ENCODE assay signal across 22 cellular contexts in genomic region chr5:169706070-169706469, GRCh38.
DNase-seq lines count a peak whose midpoint lies in the region; ATAC-seq and TF ChIP-seq lines count a peak whose summit lies in the region.
"Had no signal": no experiment of that assay in that cellular context is flagged by ENCODE, and none has a peak within 500 bp of the region (broad histone marks: within the 10 kb centered on the region; RNA-seq: fewer than 3 reads in every experiment).

No MANE protein-coding gene starts in this region.

- H3K9me3 ChIP-seq in BLaER1 treated with 17β-estradiol and CSF1 and Interleukin-3, amounts not matched to agents 10 nM and 100 nM (replicated peaks in 1 of 11) = no peaks in the 10 kb centered on the region
- no peaks in the 10 kb centered on the region for H3K9me3 ChIP-seq in SU-DHL-6 (ENCODE audit: insufficient read depth, low read length)
- H3K9me3 ChIP-seq: esophagus muscularis mucosa, mucosa of descending colon, uterus had no signal

- H3K27me3 ChIP-seq in BLaER1 treated with 17β-estradiol and CSF1 and Interleukin-3, amounts not matched to agents 10 nM and 100 nM = no peaks in the 10 kb centered on the region
- H3K27me3 ChIP-seq in SU-DHL-6 (ENCODE audit: low read length) = no peaks in the 10 kb centered on the region
- H3K27me3 ChIP-seq: esophagus muscularis mucosa, uterus had no signal

- H3K9me2 ChIP-seq in SU-DHL-6 (replicated peaks; ENCODE audit: insufficient read depth, low read length) = no peaks in the 10 kb centered on the region

- H3K9me3 Mint-ChIP-seq in activated CD4-positive, alpha-beta T cell treated with anti-CD3 and anti-CD28 coated beads for 36 hours (ENCODE audit: low read depth) = no peaks in the 10 kb centered on the region
- H3K9me3 Mint-ChIP-seq: CD4-positive, alpha-beta T cell had no signal

- POLR2A ChIA-PET in activated CD4-positive, alpha-beta T cell treated with anti-CD3 and anti-CD28 coated beads for 36 hours (lab: Charles Lee) = interaction anchor here (0.5 kb wide), 1 partner anchor 39 kb away, joined by 8 read pairs; no protein-coding TSS in a partner anchor

- intact Hi-C loops in activated CD4-positive, alpha-beta T cell treated with anti-CD3 and anti-CD28 coated beads for 36 hours (cut with DNase I, micrococcal nuclease) = no loop called here

- peak; percentile 20 for DNase-seq in activated CD4-positive, alpha-beta T cell treated with anti-CD3 and anti-CD28 coated beads for 36 hours
- no peak for DNase-seq in activated CD4-positive, alpha-beta T cell treated with anti-CD3 and anti-CD28 coated beads for 4 hours
- peak; percentile 89 for DNase-seq in fibroblast of villous mesenchyme (ENCODE audit: low read depth)
- no peak for DNase-seq in NCI-H2227 treated with DMSO at 0.1 percent for 48 hours (lab: John Stamatoyannopoulos, UW)
- DNase-seq: activated effector memory CD4-positive, alpha-beta T cell treated with Interleukin-2 at 50 U/mL for 16 hours; aorta; CD4-positive, alpha-beta T cell; DMS53; mucosa of descending colon; NCI-H187 treated with DMSO at 0.1 percent for 48 hours; NK-92 treated with Interleukin-12 subunit alpha and Interleukin-12 subunit beta, amount 100 ng/mL, for 24 hours; RPMI8226; small intestine; stimulated activated CD4-positive, alpha-beta T cell treated with anti-CD3 and anti-CD28 coated beads, Interleukin-4, amount 100 ng/mL, for 4 hours; uterus had no signal

- no peaks in the 10 kb centered on the region for H3K79me2 ChIP-seq in SU-DHL-6 (ENCODE audit: insufficient read depth, low read length)

- ATAC-seq in activated CD4-positive, alpha-beta T cell treated with anti-CD3 and anti-CD28 coated beads for 36 hours = peak; percentile 34
- no peak for ATAC-seq in HG02938 (IDR thresholded peaks at IDR 0.05; ENCODE audit: unreplicated experiment)
- no peak for ATAC-seq in GM21526 (IDR thresholded peaks at IDR 0.05; ENCODE audit: low FRiP score, unreplicated experiment)
- ATAC-seq: K562, left lobe of liver, mucosa of descending colon had no signal

- H3K36me3 ChIP-seq in BLaER1 treated with 17β-estradiol and CSF1 and Interleukin-3, amounts not matched to agents 10 nM and 100 nM = peaks cover 69 to 100% (median 99%) of the 10 kb centered on the region in 11 experiments
- peaks cover 14% of the 10 kb centered on the region; the same call in 1 of the 2 replicates for H3K36me3 ChIP-seq in SU-DHL-6 (ENCODE audit: low read length)
- H3K36me3 ChIP-seq: esophagus muscularis mucosa, uterus had no signal

- H3K27ac ChIP-seq in BLaER1 treated with 17β-estradiol and CSF1 and Interleukin-3, amounts not matched to agents 10 nM and 100 nM = peak overlapping the region in 5 of 11 experiments; percentile 22 to 48 (median 25); a peak in 7 of 22 replicates
- H3K27ac ChIP-seq in SU-DHL-6 (ENCODE audit: low read depth, low read length) = peak overlapping the region; percentile 48; the same call in 1 of the 2 replicates
- H3K27ac ChIP-seq: esophagus muscularis mucosa, uterus had no signal

- no peak overlapping the region for H2AFZ ChIP-seq in SU-DHL-6 (ENCODE audit: low read depth, low read length, severe bottlenecking)

- peaks cover 46% of the 10 kb centered on the region for H3K4me1 Mint-ChIP-seq in activated CD4-positive, alpha-beta T cell treated with anti-CD3 and anti-CD28 coated beads for 36 hours

- H3F3A ChIP-seq in SU-DHL-6 (ENCODE audit: insufficient read depth) = no peaks in the 10 kb centered on the region

- TF ChIP-seq CTCF in SU-DHL-6 (IDR thresholded peaks at IDR 0.05; ENCODE audit: insufficient read depth, low read length, poor library complexity, severe bottlenecking) (no peak), fibroblast of villous mesenchyme (IDR thresholded peaks at IDR 0.05; ENCODE audit: insufficient read depth, low read depth, low read length) (no peak)

- CTCF ChIA-PET in activated CD4-positive, alpha-beta T cell treated with anti-CD3 and anti-CD28 coated beads for 36 hours (lab: Charles Lee) = interaction anchor here (0.6 kb wide), 1 partner anchor 343 kb away, joined by 3 read pairs; no protein-coding TSS in a partner anchor

- H3K27ac Mint-ChIP-seq in activated CD4-positive, alpha-beta T cell treated with anti-CD3 and anti-CD28 coated beads for 36 hours = peak overlapping the region; percentile 90
- H3K27ac Mint-ChIP-seq: CD4-positive, alpha-beta T cell had no signal

- H3K4me1 ChIP-seq in BLaER1 treated with 17β-estradiol and CSF1 and Interleukin-3, amounts not matched to agents 10 nM and 100 nM = peaks cover 41 to 60% (median 45%) of the 10 kb centered on the region in 10 experiments
- H3K4me1 ChIP-seq: esophagus muscularis mucosa, uterus had no signal

- H3K27me3 Mint-ChIP-seq in activated CD4-positive, alpha-beta T cell treated with anti-CD3 and anti-CD28 coated beads for 36 hours = no peaks in the 10 kb centered on the region
- H3K27me3 Mint-ChIP-seq: CD4-positive, alpha-beta T cell had no signal

- H3K4me3 ChIP-seq in BLaER1 treated with 17β-estradiol and CSF1 and Interleukin-3, amounts not matched to agents 10 nM and 100 nM = no peak overlapping the region
- H3K4me3 ChIP-seq in SU-DHL-6 (ENCODE audit: insufficient read depth, low read length, poor library complexity, severe bottlenecking) (no peak overlapping the region), fibroblast of villous mesenchyme (ENCODE audit: low read depth, low read length) (no peak overlapping the region)
- H3K4me3 ChIP-seq: esophagus muscularis mucosa, K562, mucosa of descending colon, uterus had no signal

- H4K20me1 ChIP-seq in BLaER1 treated with 17β-estradiol and CSF1 and Interleukin-3, amounts not matched to agents 10 nM and 100 nM = peaks cover 0 to 74% (median 0%) of the 10 kb centered on the region in 11 experiments; a peak in 8 of 22 replicates
- H4K20me1 ChIP-seq in SU-DHL-6 (ENCODE audit: low read depth, low read length) = no peaks in the 10 kb centered on the region

- H3K4me2 ChIP-seq in BLaER1 treated with 17β-estradiol and CSF1 and Interleukin-3, amounts not matched to agents 10 nM and 100 nM = peak overlapping the region in 6 of 11 experiments; percentile 49 to 77 (median 72); a peak in 11 of 22 replicates
- H3K4me2 ChIP-seq in SU-DHL-6 (ENCODE audit: low read depth, low read length, poor library complexity, severe bottlenecking) = no peak overlapping the region

- peaks cover 67% of the 10 kb centered on the region for H3K36me3 Mint-ChIP-seq in activated CD4-positive, alpha-beta T cell treated with anti-CD3 and anti-CD28 coated beads for 36 hours (ENCODE audit: low read depth)

- no peak overlapping the region for H3K9ac ChIP-seq in BLaER1 treated with 17β-estradiol and CSF1 and Interleukin-3, amounts not matched to agents 10 nM and 100 nM
- no peak overlapping the region for H3K9ac ChIP-seq in SU-DHL-6 (ENCODE audit: low read length)

- H3K4me3 Mint-ChIP-seq in activated CD4-positive, alpha-beta T cell treated with anti-CD3 and anti-CD28 coated beads for 36 hours = no peak overlapping the region
- H3K4me3 Mint-ChIP-seq: CD4-positive, alpha-beta T cell had no signal

Comparison
In these comparisons a context has a peak if more than half of its experiments do, and no peak if none do; other contexts are left out.
1. DNase-seq: peak in activated CD4-positive, alpha-beta T cell treated with anti-CD3 and anti-CD28 coated beads for 36 hours (single experiment) and fibroblast of villous mesenchyme (single experiment); none in activated CD4-positive, alpha-beta T cell treated with anti-CD3 and anti-CD28 coated beads for 4 hours (0 of 2) and NCI-H2227 treated with DMSO at 0.1 percent for 48 hours (single experiment).